ENCODE assay signal across 34 cellular contexts in genomic region chr13:48944221-48944620, GRCh38.
"Had no signal": no experiment of that assay in that cellular context is flagged by ENCODE, and none has a peak within 500 bp of the region (broad histone marks: within the 10 kb centered on the region; RNA-seq: fewer than 3 reads in every experiment).

No MANE protein-coding gene starts in this region.

- H3K27ac Mint-ChIP-seq: activated T-helper 1 cell treated with anti-CD3 and anti-CD28 coated beads, Interleukin-12 subunit alpha, Interleukin-12 subunit beta, Interleukin-2, Interleukin-4 antibody, amounts not matched to agents 30 ng/mL and 10 ng/mL and 1 ng/mL, durations not matched to agents 14 hours and 24 hours and 36 hours; immature natural killer cell; mesothelial cell of epicardium; naive B cell; nephron progenitor cell; progenitor cell of endocrine pancreas; stimulated activated memory B cell treated with anti-CD40 and anti-IgM and Interleukin-4, amounts not matched to agents 10 μg/mL and 1 μg/mL and 100 μg/mL, for 72 hours; stimulated activated naive CD8-positive, alpha-beta T cell treated with anti-CD3 and anti-CD28 coated beads, Interleukin-15, amount 100 ng/mL, for 72 hours; T-helper 1 cell treated with Interleukin-12 subunit alpha and Interleukin-12 subunit beta and Interleukin-4 antibody, amounts not matched to agents 30 μg/mL and 1 μg/mL, for 36 hours had no signal

- H3K27me3 Mint-ChIP-seq: progenitor cell of endocrine pancreas; stimulated activated naive CD8-positive, alpha-beta T cell treated with anti-CD3 and anti-CD28 coated beads, Interleukin-15, amount 100 ng/mL, for 72 hours had no signal

- H3K27ac ChIP-seq: heart left ventricle, ovary, right lobe of liver, tibial artery, WERI-Rb-1 had no signal

- H3K36me3 ChIP-seq: heart left ventricle, ovary, right lobe of liver, tibial artery, WERI-Rb-1 had no signal

- H3K4me2 ChIP-seq: SK-N-SH had no signal

- H3K4me3 ChIP-seq: heart left ventricle, ovary, right lobe of liver, tibial artery had no signal

- H3K4me1 Mint-ChIP-seq: central memory CD8-positive, alpha-beta T cell; immature natural killer cell; naive B cell; stimulated activated memory B cell treated with anti-CD40 and anti-IgM and Interleukin-4, amounts not matched to agents 10 μg/mL and 1 μg/mL and 100 μg/mL, for 72 hours had no signal

- H3K4me3 Mint-ChIP-seq: activated T-helper 1 cell treated with anti-CD3 and anti-CD28 coated beads, Interleukin-12 subunit alpha, Interleukin-12 subunit beta, Interleukin-2, Interleukin-4 antibody, amounts not matched to agents 30 ng/mL and 10 ng/mL and 1 ng/mL, durations not matched to agents 14 hours and 24 hours and 36 hours; central memory CD8-positive, alpha-beta T cell; immature natural killer cell; mesothelial cell of epicardium; naive B cell; nephron progenitor cell; stimulated activated memory B cell treated with anti-CD40 and anti-IgM and Interleukin-4, amounts not matched to agents 10 μg/mL and 1 μg/mL and 100 μg/mL, for 72 hours; stimulated activated naive CD8-positive, alpha-beta T cell treated with anti-CD3 and anti-CD28 coated beads, Interleukin-15, amount 100 ng/mL, for 72 hours; T-helper 1 cell treated with Interleukin-12 subunit alpha and Interleukin-12 subunit beta and Interleukin-4 antibody, amounts not matched to agents 30 μg/mL and 1 μg/mL, for 36 hours had no signal

- H3K9me3 ChIP-seq: heart left ventricle, ovary, right lobe of liver, SK-N-SH, tibial artery had no signal

- DNase-seq: activated CD4-positive, alpha-beta T cell treated with anti-CD3 and anti-CD28 coated beads for 48 hours; activated CD4-positive, alpha-beta T cell treated with anti-CD3 and anti-CD28 coated beads, Interleukin-2, amount 50 U/mL, for 48 hours; activated CD8-positive, alpha-beta memory T cell treated with anti-CD3 and anti-CD28 coated beads, Interleukin-2, amount 50 U/mL, for 4 hours; activated gamma-delta T cell treated with Interleukin-2 at 50 U/mL for 16 hours; activated naive CD4-positive, alpha-beta T cell treated with anti-CD3 and anti-CD28 coated beads, Interleukin-2, amount 50 U/mL, for 16 hours; activated T-cell treated with anti-CD3 and anti-CD28 coated beads, Interleukin-2, amount 50 U/mL, for 1 hour; amygdala; effector CD8-positive, alpha-beta T cell; heart left ventricle; hypothalamus; immature natural killer cell; naive B cell; nephron progenitor cell; ovary; right lobe of liver; SK-N-SH; small intestine; stimulated activated CD4-positive, alpha-beta T cell treated with anti-CD3 and anti-CD28 coated beads, Interleukin-4, amount 100 ng/mL, for 4 hours; stimulated activated CD8-positive, alpha-beta memory T cell treated with anti-CD3 and anti-CD28 coated beads, Interleukin-4, amount 100 ng/mL, for 48 hours; stimulated activated naive CD8-positive, alpha-beta T cell treated with anti-CD3 and anti-CD28 coated beads, Interleukin-15, amount 100 ng/mL, for 72 hours; substantia nigra; SW 1271; T-helper 9 cell; tibial artery; WERI-Rb-1 had no signal

- H3K9me3 Mint-ChIP-seq: central memory CD8-positive, alpha-beta T cell; mesothelial cell of epicardium; naive B cell; nephron progenitor cell; stimulated activated memory B cell treated with anti-CD40 and anti-IgM and Interleukin-4, amounts not matched to agents 10 μg/mL and 1 μg/mL and 100 μg/mL, for 72 hours; stimulated activated naive CD8-positive, alpha-beta T cell treated with anti-CD3 and anti-CD28 coated beads, Interleukin-15, amount 100 ng/mL, for 72 hours; T-helper 1 cell treated with Interleukin-12 subunit alpha and Interleukin-12 subunit beta and Interleukin-4 antibody, amounts not matched to agents 30 μg/mL and 1 μg/mL, for 36 hours had no signal

- H3K27me3 ChIP-seq: heart left ventricle, ovary, right lobe of liver, tibial artery had no signal

- H3K36me3 Mint-ChIP-seq: immature natural killer cell; mesothelial cell of epicardium; naive B cell; stimulated activated memory B cell treated with anti-CD40 and anti-IgM and Interleukin-4, amounts not matched to agents 10 μg/mL and 1 μg/mL and 100 μg/mL, for 72 hours had no signal

- FAIRE-seq: colon, small intestine, TTC549 had no signal

- H3K4me1 ChIP-seq: heart left ventricle, right lobe of liver had no signal

- H3K9ac ChIP-seq: SK-N-SH had no signal

- ATAC-seq: activated CD4-positive, CD25-positive, alpha-beta regulatory T cell treated with anti-CD3 and anti-CD28 coated beads, Interleukin-2, amount 50 U/mL, for 24 hours; heart left ventricle; right lobe of liver; stimulated activated memory B cell treated with anti-CD40 and anti-IgM and Interleukin-4, amounts not matched to agents 10 μg/mL and 1 μg/mL and 100 μg/mL, for 72 hours; stimulated activated naive CD8-positive, alpha-beta T cell treated with anti-CD3 and anti-CD28 coated beads, Interleukin-15, amount 100 ng/mL, for 72 hours had no signal
